15 cellular contexts compared by ENCODE assay signal in genomic region chr20:59837623-59838394, GRCh38.
A peak's percentile ranks its signal among the peaks of the same experiment; 100 is the strongest.
DNase-seq lines count a peak whose midpoint lies in the region; ATAC-seq and TF ChIP-seq lines count a peak whose summit lies in the region.
"Had no signal": no experiment of that assay in that cellular context is flagged by ENCODE, and none has a peak within 500 bp of the region (broad histone marks: within the 10 kb centered on the region; RNA-seq: fewer than 3 reads in every experiment).

No MANE protein-coding gene starts in this region.

- H3K4me3 ChIP-seq in right lobe of liver, result no peak overlapping the region

- H3K27ac Mint-ChIP-seq in activated CD8-positive, alpha-beta memory T cell treated with anti-CD3 and anti-CD28 coated beads, Interleukin-2, amount 10 ng/mL, durations not matched to agents 7 days and 5 days, result no peak overlapping the region
- H3K27ac Mint-ChIP-seq in nephron progenitor cell, result no peak overlapping the region
- H3K27ac Mint-ChIP-seq: stimulated activated effector memory CD8-positive, alpha-beta T cell treated with anti-CD3 and anti-CD28 coated beads, Interleukin-12 subunit alpha, Interleukin-12 subunit beta, amount 100 ng/mL, for 72 hours had no signal

- CTCF ChIA-PET in activated CD8-positive, alpha-beta memory T cell treated with anti-CD3 and anti-CD28 coated beads, Interleukin-2, amount 10 ng/mL, durations not matched to agents 7 days and 5 days (lab: Charles Lee), result interaction anchor here (2.2 kb wide), 1 partner anchor 12 kb away, joined by 9 read pairs; no protein-coding TSS in a partner anchor

- H3K36me3 Mint-ChIP-seq in activated CD8-positive, alpha-beta memory T cell treated with anti-CD3 and anti-CD28 coated beads, Interleukin-2, amount 10 ng/mL, durations not matched to agents 7 days and 5 days, result no peaks in the 10 kb centered on the region
- H3K36me3 Mint-ChIP-seq in nephron progenitor cell (ENCODE audit: low read depth), result no peaks in the 10 kb centered on the region
- H3K36me3 Mint-ChIP-seq: stimulated activated effector memory CD8-positive, alpha-beta T cell treated with anti-CD3 and anti-CD28 coated beads, Interleukin-12 subunit alpha, Interleukin-12 subunit beta, amount 100 ng/mL, for 72 hours had no signal

- H3K4me1 Mint-ChIP-seq in activated CD8-positive, alpha-beta memory T cell treated with anti-CD3 and anti-CD28 coated beads, Interleukin-2, amount 10 ng/mL, durations not matched to agents 7 days and 5 days, result peaks cover 4% of the 10 kb centered on the region
- H3K4me1 Mint-ChIP-seq in nephron progenitor cell, result peaks cover 20% of the 10 kb centered on the region
- H3K4me1 Mint-ChIP-seq: stimulated activated effector memory CD8-positive, alpha-beta T cell treated with anti-CD3 and anti-CD28 coated beads, Interleukin-12 subunit alpha, Interleukin-12 subunit beta, amount 100 ng/mL, for 72 hours had no signal

- H3K27me3 Mint-ChIP-seq in activated CD8-positive, alpha-beta memory T cell treated with anti-CD3 and anti-CD28 coated beads, Interleukin-2, amount 10 ng/mL, durations not matched to agents 7 days and 5 days, result peaks cover 10% of the 10 kb centered on the region
- peaks cover 44% of the 10 kb centered on the region for H3K27me3 Mint-ChIP-seq in nephron progenitor cell (ENCODE audit: low read depth, poor library complexity)

- H3K36me3 ChIP-seq in right lobe of liver, result no peaks in the 10 kb centered on the region
- H3K36me3 ChIP-seq: brain microvascular endothelial cell had no signal

- no peaks in the 10 kb centered on the region for H3K9me3 ChIP-seq in right lobe of liver

- no peaks in the 10 kb centered on the region for H3K4me1 ChIP-seq in right lobe of liver

- TF ChIP-seq CTCF in right lobe of liver (IDR thresholded peaks at IDR 0.05) (no peak), nephron progenitor cell (IDR thresholded peaks at IDR 0.05) (no peak)

- no peaks in the 10 kb centered on the region for H3K9me3 Mint-ChIP-seq in activated CD8-positive, alpha-beta memory T cell treated with anti-CD3 and anti-CD28 coated beads, Interleukin-2, amount 10 ng/mL, durations not matched to agents 7 days and 5 days (ENCODE audit: low read depth)
- H3K9me3 Mint-ChIP-seq in nephron progenitor cell, result peaks cover 48% of the 10 kb centered on the region
- H3K9me3 Mint-ChIP-seq: stimulated activated effector memory CD8-positive, alpha-beta T cell treated with anti-CD3 and anti-CD28 coated beads, Interleukin-12 subunit alpha, Interleukin-12 subunit beta, amount 100 ng/mL, for 72 hours had no signal

- H3K27ac ChIP-seq in right lobe of liver, result no peak overlapping the region
- H3K27ac ChIP-seq: 22Rv1, brain microvascular endothelial cell had no signal

- intact Hi-C loops in right lobe of liver (cut with DNase I), result no loop called here

- WGBS in right lobe of liver (ENCODE audit: insufficient coverage, low coverage, low lambda C conversion rate, missing lambda C conversion rate), result 12% methylated on average over 2 of the region's 4 CpGs

- H3K4me3 Mint-ChIP-seq in activated CD8-positive, alpha-beta memory T cell treated with anti-CD3 and anti-CD28 coated beads, Interleukin-2, amount 10 ng/mL, durations not matched to agents 7 days and 5 days, result no peak overlapping the region
- no peak overlapping the region for H3K4me3 Mint-ChIP-seq in nephron progenitor cell
- H3K4me3 Mint-ChIP-seq: stimulated activated effector memory CD8-positive, alpha-beta T cell treated with anti-CD3 and anti-CD28 coated beads, Interleukin-12 subunit alpha, Interleukin-12 subunit beta, amount 100 ng/mL, for 72 hours had no signal

- no peak for ATAC-seq in activated CD8-positive, alpha-beta memory T cell treated with anti-CD3 and anti-CD28 coated beads, Interleukin-2, amount 10 ng/mL, durations not matched to agents 7 days and 5 days
- peak; percentile 90 for ATAC-seq in GM21723 (IDR thresholded peaks at IDR 0.05; ENCODE audit: unreplicated experiment)
- peak; percentile 59 for ATAC-seq in HG03354 (IDR thresholded peaks at IDR 0.05; ENCODE audit: poor library complexity, severe bottlenecking, unreplicated experiment)
- ATAC-seq in right lobe of liver, result peak in 3 of 4 donors; percentile 50 to 61 (median 52)
- ATAC-seq: stimulated activated effector memory CD8-positive, alpha-beta T cell treated with anti-CD3 and anti-CD28 coated beads, Interleukin-12 subunit alpha, Interleukin-12 subunit beta, amount 100 ng/mL, for 72 hours had no signal

- TF ChIP-seq POLR2A in right lobe of liver (IDR thresholded peaks at IDR 0.05), result no peak

- H3K27me3 ChIP-seq in right lobe of liver, result no peaks in the 10 kb centered on the region
- H3K27me3 ChIP-seq: brain microvascular endothelial cell had no signal

- DNase-seq in activated CD8-positive, alpha-beta memory T cell treated with anti-CD3 and anti-CD28 coated beads, Interleukin-2, amount 10 ng/mL, durations not matched to agents 7 days and 5 days, result peak; percentile 30
- no peak for DNase-seq in activated CD8-positive, alpha-beta memory T cell treated with anti-CD3 and anti-CD28 coated beads for 24 hours
- DNase-seq in right lobe of liver, result no peak
- no peak for DNase-seq in AG20443 (ENCODE audit: low spot score)
- no peak for DNase-seq in SIG-M5 (lab: John Stamatoyannopoulos, UW)
- no peak for DNase-seq in nephron progenitor cell
- DNase-seq: brain microvascular endothelial cell, kidney, NCI-H345, occipital lobe, SHP77 had no signal
